Comparison of ENCODE assay signal across 1 cellular context in the genomic region with DNA sequence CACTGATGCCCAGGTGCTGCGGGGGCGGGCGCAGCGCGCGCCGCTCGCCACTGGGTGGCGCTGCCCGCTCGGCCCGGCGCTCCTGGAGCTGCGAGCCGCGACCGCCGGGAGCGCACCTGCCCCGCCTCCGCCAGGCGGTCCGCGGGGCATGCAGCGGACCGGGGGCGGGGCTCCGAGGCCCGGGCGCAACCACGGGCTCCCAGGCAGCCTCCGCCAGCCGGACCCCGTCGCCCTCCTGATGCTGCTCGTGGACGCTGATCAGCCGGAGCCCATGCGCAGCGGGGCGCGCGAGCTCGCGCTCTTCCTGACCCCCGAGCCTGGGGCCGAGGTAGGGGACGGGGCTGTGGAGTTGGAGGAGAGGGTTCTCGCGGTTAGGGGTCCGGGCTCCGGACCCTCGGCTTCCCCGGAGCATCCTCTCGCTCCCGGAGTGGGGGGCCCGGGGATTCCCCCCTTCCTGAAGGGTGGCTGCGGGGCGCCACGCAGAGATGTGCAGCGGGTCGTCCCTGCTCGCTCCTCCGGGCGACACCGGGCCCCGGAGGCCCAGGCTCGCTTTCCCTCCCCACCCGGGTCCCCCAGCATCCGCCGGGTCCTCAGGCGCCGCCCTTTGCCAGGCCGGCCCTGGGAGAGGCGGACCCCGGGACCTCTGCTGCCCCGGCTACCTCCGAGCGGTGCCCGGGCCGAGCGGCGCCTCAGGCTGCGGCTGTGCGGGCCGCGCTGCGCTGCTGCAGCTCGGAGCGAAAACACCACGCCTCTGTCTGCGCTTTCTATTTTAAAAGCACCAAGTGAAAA.
TF ChIP-seq lines count a peak whose summit lies in the region.

A gene with protein sequence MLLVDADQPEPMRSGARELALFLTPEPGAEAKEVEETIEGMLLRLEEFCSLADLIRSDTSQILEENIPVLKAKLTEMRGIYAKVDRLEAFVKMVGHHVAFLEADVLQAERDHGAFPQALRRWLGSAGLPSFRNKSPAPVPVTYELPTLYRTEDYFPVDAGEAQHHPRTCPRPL (plus strand): TSS at position 216 of the 789 bp plus-strand sequence. CDS start 23 bp downstream, at position 239.

TF ChIP-seq in K562, 482 proteins besides CTCF, POLR2A, EP300 and RAD21 (continued from another document):
- TF ChIP-seq, protein P1, sequence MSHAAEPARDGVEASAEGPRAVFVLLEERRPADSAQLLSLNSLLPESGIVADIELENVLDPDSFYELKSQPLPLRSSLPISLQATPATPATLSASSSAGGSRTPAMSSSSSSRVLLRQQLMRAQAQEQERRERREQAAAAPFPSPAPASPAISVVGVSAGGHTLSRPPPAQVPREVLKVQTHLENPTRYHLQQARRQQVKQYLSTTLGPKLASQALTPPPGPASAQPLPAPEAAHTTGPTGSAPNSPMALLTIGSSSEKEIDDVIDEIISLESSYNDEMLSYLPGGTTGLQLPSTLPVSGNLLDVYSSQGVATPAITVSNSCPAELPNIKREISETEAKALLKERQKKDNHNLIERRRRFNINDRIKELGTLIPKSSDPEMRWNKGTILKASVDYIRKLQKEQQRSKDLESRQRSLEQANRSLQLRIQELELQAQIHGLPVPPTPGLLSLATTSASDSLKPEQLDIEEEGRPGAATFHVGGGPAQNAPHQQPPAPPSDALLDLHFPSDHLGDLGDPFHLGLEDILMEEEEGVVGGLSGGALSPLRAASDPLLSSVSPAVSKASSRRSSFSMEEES (CRISPR knock-in tag; IDR thresholded peaks at IDR 0.05) = no peak
- TF ChIP-seq CCNT2 (IDR thresholded peaks at IDR 0.05; ENCODE audit: borderline replicate concordance, extremely low read depth, insufficient read length, low read depth, low read length) (peak; percentile 81), ZNF785 (CRISPR knock-in tag; IDR thresholded peaks at IDR 0.05) (no peak), SAFB (IDR thresholded peaks at IDR 0.05; ENCODE audit: borderline replicate concordance, low read depth, low read length) (no peak), ZNF445 (CRISPR knock-in tag; IDR thresholded peaks at IDR 0.05; ENCODE audit: low read depth) (no peak), KDM2B (CRISPR knock-in tag; IDR thresholded peaks at IDR 0.05) (peak; percentile 90; the same call in 1 of the 2 replicates), SMAD4 (CRISPR knock-in tag; conservative IDR thresholded peaks at IDR 0.05) (peak; percentile 45), YY1 (IDR thresholded peaks at IDR 0.05; ENCODE audit: borderline replicate concordance in 1 of 3, control insufficient read depth in 1 of 3, extremely low read depth in 1 of 3, insufficient read depth in 3 of 3, insufficient read length in 1 of 3, insufficient replicate concordance in 2 of 3, low read depth in 1 of 3, low read length in 2 of 3) (peak in 2 of 3 experiments; percentile 35 to 68), ZNF24 (IDR thresholded peaks at IDR 0.05) (peak; percentile 47; the same call in 1 of the 2 replicates), TFAM (CRISPR knock-in tag; conservative IDR thresholded peaks at IDR 0.05) (no peak)
- TF ChIP-seq, protein P2, sequence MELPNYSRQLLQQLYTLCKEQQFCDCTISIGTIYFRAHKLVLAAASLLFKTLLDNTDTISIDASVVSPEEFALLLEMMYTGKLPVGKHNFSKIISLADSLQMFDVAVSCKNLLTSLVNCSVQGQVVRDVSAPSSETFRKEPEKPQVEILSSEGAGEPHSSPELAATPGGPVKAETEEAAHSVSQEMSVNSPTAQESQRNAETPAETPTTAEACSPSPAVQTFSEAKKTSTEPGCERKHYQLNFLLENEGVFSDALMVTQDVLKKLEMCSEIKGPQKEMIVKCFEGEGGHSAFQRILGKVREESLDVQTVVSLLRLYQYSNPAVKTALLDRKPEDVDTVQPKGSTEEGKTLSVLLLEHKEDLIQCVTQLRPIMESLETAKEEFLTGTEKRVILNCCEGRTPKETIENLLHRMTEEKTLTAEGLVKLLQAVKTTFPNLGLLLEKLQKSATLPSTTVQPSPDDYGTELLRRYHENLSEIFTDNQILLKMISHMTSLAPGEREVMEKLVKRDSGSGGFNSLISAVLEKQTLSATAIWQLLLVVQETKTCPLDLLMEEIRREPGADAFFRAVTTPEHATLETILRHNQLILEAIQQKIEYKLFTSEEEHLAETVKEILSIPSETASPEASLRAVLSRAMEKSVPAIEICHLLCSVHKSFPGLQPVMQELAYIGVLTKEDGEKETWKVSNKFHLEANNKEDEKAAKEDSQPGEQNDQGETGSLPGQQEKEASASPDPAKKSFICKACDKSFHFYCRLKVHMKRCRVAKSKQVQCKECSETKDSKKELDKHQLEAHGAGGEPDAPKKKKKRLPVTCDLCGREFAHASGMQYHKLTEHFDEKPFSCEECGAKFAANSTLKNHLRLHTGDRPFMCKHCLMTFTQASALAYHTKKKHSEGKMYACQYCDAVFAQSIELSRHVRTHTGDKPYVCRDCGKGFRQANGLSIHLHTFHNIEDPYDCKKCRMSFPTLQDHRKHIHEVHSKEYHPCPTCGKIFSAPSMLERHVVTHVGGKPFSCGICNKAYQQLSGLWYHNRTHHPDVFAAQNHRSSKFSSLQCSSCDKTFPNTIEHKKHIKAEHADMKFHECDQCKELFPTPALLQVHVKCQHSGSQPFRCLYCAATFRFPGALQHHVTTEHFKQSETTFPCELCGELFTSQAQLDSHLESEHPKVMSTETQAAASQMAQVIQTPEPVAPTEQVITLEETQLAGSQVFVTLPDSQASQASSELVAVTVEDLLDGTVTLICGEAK (IDR thresholded peaks at IDR 0.05) = no peak; the same call in 1 of the 2 replicates
- TF ChIP-seq, protein P2 (CRISPR knock-in tag; IDR thresholded peaks at IDR 0.05) = no peak
- TF ChIP-seq, protein P3, sequence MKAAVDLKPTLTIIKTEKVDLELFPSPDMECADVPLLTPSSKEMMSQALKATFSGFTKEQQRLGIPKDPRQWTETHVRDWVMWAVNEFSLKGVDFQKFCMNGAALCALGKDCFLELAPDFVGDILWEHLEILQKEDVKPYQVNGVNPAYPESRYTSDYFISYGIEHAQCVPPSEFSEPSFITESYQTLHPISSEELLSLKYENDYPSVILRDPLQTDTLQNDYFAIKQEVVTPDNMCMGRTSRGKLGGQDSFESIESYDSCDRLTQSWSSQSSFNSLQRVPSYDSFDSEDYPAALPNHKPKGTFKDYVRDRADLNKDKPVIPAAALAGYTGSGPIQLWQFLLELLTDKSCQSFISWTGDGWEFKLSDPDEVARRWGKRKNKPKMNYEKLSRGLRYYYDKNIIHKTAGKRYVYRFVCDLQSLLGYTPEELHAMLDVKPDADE (conservative IDR thresholded peaks at IDR 0.05; ENCODE audit: control insufficient read depth, low read depth, low read length) = peak; percentile 68
- TF ChIP-seq, protein P4, sequence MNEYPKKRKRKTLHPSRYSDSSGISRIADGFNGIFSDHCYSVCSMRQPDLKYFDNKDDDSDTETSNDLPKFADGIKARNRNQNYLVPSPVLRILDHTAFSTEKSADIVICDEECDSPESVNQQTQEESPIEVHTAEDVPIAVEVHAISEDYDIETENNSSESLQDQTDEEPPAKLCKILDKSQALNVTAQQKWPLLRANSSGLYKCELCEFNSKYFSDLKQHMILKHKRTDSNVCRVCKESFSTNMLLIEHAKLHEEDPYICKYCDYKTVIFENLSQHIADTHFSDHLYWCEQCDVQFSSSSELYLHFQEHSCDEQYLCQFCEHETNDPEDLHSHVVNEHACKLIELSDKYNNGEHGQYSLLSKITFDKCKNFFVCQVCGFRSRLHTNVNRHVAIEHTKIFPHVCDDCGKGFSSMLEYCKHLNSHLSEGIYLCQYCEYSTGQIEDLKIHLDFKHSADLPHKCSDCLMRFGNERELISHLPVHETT (CRISPR knock-in tag; conservative IDR thresholded peaks at IDR 0.05 in 1 of 2, IDR thresholded peaks at IDR 0.05 in 1 of 2) = peak in 1 of 2 experiments; percentile 58; a peak in 1 of 4 replicates
- TF ChIP-seq, protein P5, sequence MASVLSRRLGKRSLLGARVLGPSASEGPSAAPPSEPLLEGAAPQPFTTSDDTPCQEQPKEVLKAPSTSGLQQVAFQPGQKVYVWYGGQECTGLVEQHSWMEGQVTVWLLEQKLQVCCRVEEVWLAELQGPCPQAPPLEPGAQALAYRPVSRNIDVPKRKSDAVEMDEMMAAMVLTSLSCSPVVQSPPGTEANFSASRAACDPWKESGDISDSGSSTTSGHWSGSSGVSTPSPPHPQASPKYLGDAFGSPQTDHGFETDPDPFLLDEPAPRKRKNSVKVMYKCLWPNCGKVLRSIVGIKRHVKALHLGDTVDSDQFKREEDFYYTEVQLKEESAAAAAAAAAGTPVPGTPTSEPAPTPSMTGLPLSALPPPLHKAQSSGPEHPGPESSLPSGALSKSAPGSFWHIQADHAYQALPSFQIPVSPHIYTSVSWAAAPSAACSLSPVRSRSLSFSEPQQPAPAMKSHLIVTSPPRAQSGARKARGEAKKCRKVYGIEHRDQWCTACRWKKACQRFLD (CRISPR knock-in tag; IDR thresholded peaks at IDR 0.05) = no peak; the same call in 1 of the 2 replicates
TF ChIP-seq in K562: peak in this region for 46.
